Comparison of ENCODE assay signal across 8 cellular contexts in the genomic region with DNA sequence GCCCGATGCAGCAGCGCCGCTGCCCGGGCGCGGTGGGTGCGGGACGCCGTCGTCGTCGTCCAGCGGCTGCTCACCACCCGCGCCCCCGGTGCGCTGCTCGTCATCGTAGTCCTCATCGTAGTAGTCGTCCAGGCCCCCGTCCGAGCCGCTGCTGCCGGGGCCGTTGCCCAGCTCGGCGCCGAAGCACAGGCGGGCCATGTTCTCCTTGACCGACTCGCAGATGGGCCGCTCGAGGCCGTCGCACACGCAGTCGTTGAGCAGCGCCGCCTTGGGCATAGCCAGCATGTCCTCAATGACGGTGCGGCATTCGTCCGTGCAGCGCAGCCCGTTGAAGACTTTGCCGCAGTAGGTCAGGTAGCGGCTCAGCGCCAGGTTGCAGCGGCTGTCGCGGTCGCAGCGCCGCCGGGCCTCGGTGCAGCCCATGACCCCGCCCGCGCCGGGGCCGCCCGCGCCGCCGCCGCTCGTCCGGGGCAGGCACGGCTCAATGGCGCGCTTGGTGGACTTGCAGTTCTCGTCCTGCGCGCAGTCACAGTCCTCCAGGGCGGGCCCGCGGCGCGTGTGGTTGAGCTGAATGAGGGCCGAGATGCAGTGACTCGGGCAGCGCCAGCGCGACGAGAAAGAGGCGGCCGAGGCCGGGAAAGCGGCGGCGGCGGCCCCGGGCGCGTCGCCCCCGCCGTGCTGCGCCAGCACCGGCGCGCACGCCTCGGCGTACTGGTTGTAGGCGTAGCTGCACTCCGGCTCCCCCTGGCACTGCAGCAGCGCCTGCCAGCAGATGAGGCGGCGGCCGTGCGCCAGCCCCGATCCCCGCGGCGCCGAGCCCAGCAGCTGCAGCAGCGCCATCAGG. TPM values are rescaled to one million over a fixed set of nuclear protein-coding genes. Genes with fewer than 3 reads are reported as not detected.
DNase-seq lines count a peak whose midpoint lies in the region; ATAC-seq and TF ChIP-seq lines count a peak whose summit lies in the region.

No MANE protein-coding gene starts in this region.

- peak overlapping the region; percentile 73 to 88 for H3K4me3 ChIP-seq in cardiac fibroblast (replicated peaks in 1 of 2; ENCODE audit: low read depth in 2 of 2, low read length in 2 of 2)

- intact Hi-C loops in CD4-positive, alpha-beta T cell (cut with DNase I, micrococcal nuclease) = loop anchor here in 1 of 2 experiments (5.0 kb wide), 2 partner anchors 594 to 664 kb away; partner anchors contain the start of genes ISCA1 and TUT7

- POLR2A ChIA-PET in CD4-positive, alpha-beta T cell (lab: Charles Lee) = interaction anchor here (1.0 to 1.1 kb wide), 2 partner anchors 10 to 664 kb away, joined by 4 to 9 read pairs; partner anchors contain the start of gene ISCA1
- POLR2A ChIA-PET in WTC11 (lab: Charles Lee) = no interaction called here

- H3K36me3 Mint-ChIP-seq in CD4-positive, alpha-beta T cell (ENCODE audit: low read depth) = no peaks in the 10 kb centered on the region
- peaks cover 9% of the 10 kb centered on the region; the same call in 1 of the 2 replicates for H3K36me3 Mint-ChIP-seq in WTC11

- peak; percentile 40 to 68 (median 56) for DNase-seq in CD4-positive, alpha-beta T cell
- DNase-seq in WTC11 (ENCODE audit: low spot score) = peak; percentile 65
- DNase-seq in cardiac fibroblast (ENCODE audit: low read depth in 2 of 2) = peak; percentile 69 to 82
- DNase-seq in inferior parietal cortex (ENCODE audit: extremely low spot score) = peak; percentile 54
- DNase-seq in stimulated activated CD4-positive, alpha-beta T cell treated with anti-CD3 and anti-CD28 coated beads, Interleukin-12 subunit alpha, Interleukin-12 subunit beta, amount 100 ng/mL, for 24 hours (ENCODE audit: low read depth in 2 of 2) = peak; percentile 35 to 36

- ATAC-seq in CD4-positive, alpha-beta T cell (ENCODE audit: poor library complexity) = peak; percentile 76
- ATAC-seq in GM21423 (IDR thresholded peaks at IDR 0.05; ENCODE audit: unreplicated experiment) = peak; percentile 40
- ATAC-seq in WTC11 = peak; percentile 29
- ATAC-seq in GM21786 (IDR thresholded peaks at IDR 0.05; ENCODE audit: unreplicated experiment) = no peak

- no peaks in the 10 kb centered on the region for H3K9me3 Mint-ChIP-seq in CD4-positive, alpha-beta T cell
- peaks cover 12% of the 10 kb centered on the region for H3K9me3 Mint-ChIP-seq in WTC11

- no peak for TF ChIP-seq RAD21 in Ishikawa (IDR thresholded peaks at IDR 0.05; ENCODE audit: low read depth)

- H3K4me3 Mint-ChIP-seq in CD4-positive, alpha-beta T cell = peak overlapping the region; percentile 84
- H3K4me3 Mint-ChIP-seq in WTC11 = peak overlapping the region; percentile 78

- H3K4me1 Mint-ChIP-seq in CD4-positive, alpha-beta T cell (ENCODE audit: low read depth) = peaks cover 25% of the 10 kb centered on the region
- peaks cover 57% of the 10 kb centered on the region for H3K4me1 Mint-ChIP-seq in WTC11

- no peak for TF ChIP-seq EP300 in Ishikawa (IDR thresholded peaks at IDR 0.05; ENCODE audit: borderline replicate concordance)

- no peak overlapping the region for H3K27ac ChIP-seq in CD4-positive, alpha-beta T cell (ENCODE audit: low read depth, low read length)

- CTCF ChIA-PET in CD4-positive, alpha-beta T cell (lab: Charles Lee) = interaction anchor here (0.6 kb wide), 1 partner anchor 1881 kb away, joined by 4 read pairs; no protein-coding TSS in a partner anchor
- CTCF ChIA-PET in WTC11 (lab: Charles Lee) = interaction anchor here (0.6 to 2.9 kb wide), 5 partner anchors 10 to 826 kb away, joined by 3 to 31 read pairs (median 4); no protein-coding TSS in a partner anchor

- no peak overlapping the region for H3K27ac Mint-ChIP-seq in CD4-positive, alpha-beta T cell
- H3K27ac Mint-ChIP-seq in WTC11 = no peak overlapping the region

- H3K27me3 Mint-ChIP-seq in CD4-positive, alpha-beta T cell = peaks cover 42% of the 10 kb centered on the region
- H3K27me3 Mint-ChIP-seq in WTC11 (ENCODE audit: low read depth) = peaks cover 70% of the 10 kb centered on the region

- H3K9me3 ChIP-seq in CD4-positive, alpha-beta T cell (ENCODE audit: control insufficient read depth, low read length) = no peaks in the 10 kb centered on the region

- no peak for TF ChIP-seq CTCF in CD4-positive, alpha-beta T cell (IDR thresholded peaks at IDR 0.05)
- no peak for TF ChIP-seq CTCF in WTC11 (IDR thresholded peaks at IDR 0.05)
- TF ChIP-seq CTCF in cardiac fibroblast (IDR thresholded peaks at IDR 0.05; ENCODE audit: low read depth, low read length) = no peak

- H3K27me3 ChIP-seq in CD4-positive, alpha-beta T cell (ENCODE audit: control insufficient read depth, insufficient read depth, low read length) = peaks cover 43% of the 10 kb centered on the region

TF ChIP-seq in Ishikawa, 13 proteins besides CTCF, POLR2A, EP300 and RAD21:
- TF ChIP-seq, protein P1, sequence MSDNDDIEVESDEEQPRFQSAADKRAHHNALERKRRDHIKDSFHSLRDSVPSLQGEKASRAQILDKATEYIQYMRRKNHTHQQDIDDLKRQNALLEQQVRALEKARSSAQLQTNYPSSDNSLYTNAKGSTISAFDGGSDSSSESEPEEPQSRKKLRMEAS (IDR thresholded peaks at IDR 0.05) = peak; percentile 43
- TF ChIP-seq ZBTB7A (IDR thresholded peaks at IDR 0.05; ENCODE audit: low read depth) = no peak

TF ChIP-seq in WTC11, 78 proteins besides CTCF, POLR2A, EP300 and RAD21 (continues in another document):
- TF ChIP-seq, protein P2, sequence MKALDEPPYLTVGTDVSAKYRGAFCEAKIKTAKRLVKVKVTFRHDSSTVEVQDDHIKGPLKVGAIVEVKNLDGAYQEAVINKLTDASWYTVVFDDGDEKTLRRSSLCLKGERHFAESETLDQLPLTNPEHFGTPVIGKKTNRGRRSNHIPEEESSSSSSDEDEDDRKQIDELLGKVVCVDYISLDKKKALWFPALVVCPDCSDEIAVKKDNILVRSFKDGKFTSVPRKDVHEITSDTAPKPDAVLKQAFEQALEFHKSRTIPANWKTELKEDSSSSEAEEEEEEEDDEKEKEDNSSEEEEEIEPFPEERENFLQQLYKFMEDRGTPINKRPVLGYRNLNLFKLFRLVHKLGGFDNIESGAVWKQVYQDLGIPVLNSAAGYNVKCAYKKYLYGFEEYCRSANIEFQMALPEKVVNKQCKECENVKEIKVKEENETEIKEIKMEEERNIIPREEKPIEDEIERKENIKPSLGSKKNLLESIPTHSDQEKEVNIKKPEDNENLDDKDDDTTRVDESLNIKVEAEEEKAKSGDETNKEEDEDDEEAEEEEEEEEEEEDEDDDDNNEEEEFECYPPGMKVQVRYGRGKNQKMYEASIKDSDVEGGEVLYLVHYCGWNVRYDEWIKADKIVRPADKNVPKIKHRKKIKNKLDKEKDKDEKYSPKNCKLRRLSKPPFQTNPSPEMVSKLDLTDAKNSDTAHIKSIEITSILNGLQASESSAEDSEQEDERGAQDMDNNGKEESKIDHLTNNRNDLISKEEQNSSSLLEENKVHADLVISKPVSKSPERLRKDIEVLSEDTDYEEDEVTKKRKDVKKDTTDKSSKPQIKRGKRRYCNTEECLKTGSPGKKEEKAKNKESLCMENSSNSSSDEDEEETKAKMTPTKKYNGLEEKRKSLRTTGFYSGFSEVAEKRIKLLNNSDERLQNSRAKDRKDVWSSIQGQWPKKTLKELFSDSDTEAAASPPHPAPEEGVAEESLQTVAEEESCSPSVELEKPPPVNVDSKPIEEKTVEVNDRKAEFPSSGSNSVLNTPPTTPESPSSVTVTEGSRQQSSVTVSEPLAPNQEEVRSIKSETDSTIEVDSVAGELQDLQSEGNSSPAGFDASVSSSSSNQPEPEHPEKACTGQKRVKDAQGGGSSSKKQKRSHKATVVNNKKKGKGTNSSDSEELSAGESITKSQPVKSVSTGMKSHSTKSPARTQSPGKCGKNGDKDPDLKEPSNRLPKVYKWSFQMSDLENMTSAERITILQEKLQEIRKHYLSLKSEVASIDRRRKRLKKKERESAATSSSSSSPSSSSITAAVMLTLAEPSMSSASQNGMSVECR (CRISPR knock-in tag; IDR thresholded peaks at IDR 0.05; ENCODE audit: borderline replicate concordance) = peak; percentile 42; the same call in 1 of the 2 replicates
- TF ChIP-seq CBFB (CRISPR knock-in tag; IDR thresholded peaks at IDR 0.05; ENCODE audit: low read depth) (no peak), RORB (CRISPR knock-in tag; IDR thresholded peaks at IDR 0.05) (no peak), JAZF1 (CRISPR knock-in tag; IDR thresholded peaks at IDR 0.05) (no peak), SOX15 (CRISPR knock-in tag; IDR thresholded peaks at IDR 0.05) (no peak), NFYB (CRISPR knock-in tag; conservative IDR thresholded peaks at IDR 0.05; ENCODE audit: low read depth) (peak; percentile 21; the same call in 1 of the 2 replicates), ZNF671 (CRISPR knock-in tag; IDR thresholded peaks at IDR 0.05) (no peak), ZNF317 (CRISPR knock-in tag; IDR thresholded peaks at IDR 0.05; ENCODE audit: borderline replicate concordance, low read depth) (no peak), JUN (CRISPR knock-in tag; IDR thresholded peaks at IDR 0.05) (no peak), FOXK1 (CRISPR knock-in tag; IDR thresholded peaks at IDR 0.05) (no peak; the same call in 1 of the 2 replicates), NR3C1 (CRISPR knock-in tag; conservative IDR thresholded peaks at IDR 0.05; ENCODE audit: low read depth) (0 out of 2 replicates have a peak, but pooled peaks have one; percentile 50), HMGXB4 (CRISPR knock-in tag; IDR thresholded peaks at IDR 0.05) (peak; percentile 67; the same call in 1 of the 2 replicates), EMX1 (CRISPR knock-in tag; IDR thresholded peaks at IDR 0.05) (no peak), SMAD4 (CRISPR knock-in tag; IDR thresholded peaks at IDR 0.05) (no peak), GTF2I (CRISPR knock-in tag; conservative IDR thresholded peaks at IDR 0.05) (no peak)

RNA-seq across cellular contexts. Expression of gene GAS1, which starts 1.2 kb away (rescaled TPM):
- under 1 TPM; 0.59 to 0.69 TPM for total RNA-seq in CD4-positive, alpha-beta T cell
- 5.0 to 6.2 TPM (median 5.3 TPM) in 3 replicates for total RNA-seq in WTC11 (2021)
